14 cellular contexts compared by ENCODE assay signal in the genomic region with DNA sequence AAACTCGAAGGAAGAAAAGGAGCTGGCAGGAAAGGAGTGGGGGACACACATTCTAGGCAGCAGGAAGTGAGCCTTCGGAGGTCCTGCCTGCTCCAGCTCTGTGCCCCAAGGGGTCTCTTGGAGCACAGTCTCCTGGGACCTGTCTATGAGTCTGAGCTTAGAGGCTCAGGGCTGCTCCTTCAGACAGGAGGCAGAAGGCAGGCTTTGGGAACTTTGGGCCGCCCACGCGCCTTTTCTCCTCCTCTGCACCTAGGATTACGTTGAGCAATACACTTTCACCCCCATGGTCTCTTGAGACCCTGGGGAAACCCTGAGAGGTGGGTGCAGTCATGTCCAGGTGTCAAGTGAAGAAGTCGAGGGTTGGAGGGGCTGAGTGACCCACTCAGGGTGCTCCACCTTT. TPM values are rescaled to one million over a fixed set of nuclear protein-coding genes. Genes with fewer than 3 reads are reported as not detected.
DNase-seq lines count a peak whose midpoint lies in the region; ATAC-seq and TF ChIP-seq lines count a peak whose summit lies in the region.
"Had no signal": no experiment of that assay in that cellular context is flagged by ENCODE, and none has a peak within 500 bp of the region (broad histone marks: within the 10 kb centered on the region; RNA-seq: fewer than 3 reads in every experiment).

No MANE protein-coding gene starts in this region.

- H3K4me2 ChIP-seq in GM23338, result peak overlapping the region; percentile 90

- H3K27ac ChIP-seq in GM23338 (ENCODE audit: low read depth), result no peak overlapping the region
- peak overlapping the region in 2 of 3 donors; percentile 6 to 85 for H3K27ac ChIP-seq in thyroid gland

- no peaks in the 10 kb centered on the region for H4K20me1 ChIP-seq in GM23338 (replicated peaks; ENCODE audit: insufficient read depth)

- peaks cover 39% of the 10 kb centered on the region for H3K4me1 Mint-ChIP-seq in GM23338
- H3K4me1 Mint-ChIP-seq in mesothelial cell of epicardium, result peaks cover 30% of the 10 kb centered on the region

- H3K27ac Mint-ChIP-seq in GM23338 (peak overlapping the region; percentile 96; the same call in 1 of the 2 replicates), mesothelial cell of epicardium (no peak overlapping the region)

- H3K9me3 Mint-ChIP-seq in GM23338 (no peaks in the 10 kb centered on the region; the same call in 2 of the 3 replicates), mesothelial cell of epicardium (no peaks in the 10 kb centered on the region)

- peaks cover 11% of the 10 kb centered on the region for H3K27me3 Mint-ChIP-seq in GM23338 (ENCODE audit: insufficient read depth, low read depth, poor library complexity)
- H3K27me3 Mint-ChIP-seq in mesothelial cell of epicardium (ENCODE audit: low read depth), result no peaks in the 10 kb centered on the region

- intact Hi-C loops in thyroid gland (cut with DNase I), result no loop called here

- H3K4me1 ChIP-seq in GM23338 (ENCODE audit: insufficient read depth), result peaks cover 36% of the 10 kb centered on the region
- peaks cover 19% of the 10 kb centered on the region in 2 donors for H3K4me1 ChIP-seq in thyroid gland

- no peak for DNase-seq in GM23338 (ENCODE audit: low spot score)
- no peak for DNase-seq in astrocyte of the cerebellum (ENCODE audit: low read depth)
- no peak for DNase-seq in mesothelial cell of epicardium (ENCODE audit: low spot score in 2 of 2, unreplicated experiment in 2 of 2)
- DNase-seq in thyroid gland, result no peak
- DNase-seq in NAMALWA (ENCODE audit: low spot score), result no peak
- no peak for DNase-seq in stimulated activated CD4-positive, alpha-beta T cell treated with anti-CD3 and anti-CD28 coated beads, Interleukin-2, amount 100 ng/mL, for 48 hours
- DNase-seq: activated CD4-positive, alpha-beta T cell treated with anti-CD3 and anti-CD28 coated beads for 48 hours; DMS153; foreskin fibroblast; mammary epithelial cell; NCI-H1048; NCI-H524 treated with DMSO at 0.1 percent for 48 hours had no signal

- ATAC-seq in GM23338 (no peak), GM19328 (IDR thresholded peaks at IDR 0.05; ENCODE audit: unreplicated experiment) (no peak)

- H2AFZ ChIP-seq in GM23338, result no peak overlapping the region

- no peaks in the 10 kb centered on the region for H3K27me3 ChIP-seq in GM23338 (ENCODE audit: insufficient read depth)
- H3K27me3 ChIP-seq in thyroid gland, result no peaks in the 10 kb centered on the region
- H3K27me3 ChIP-seq: cardiac muscle cell had no signal

- H3K4me3 ChIP-seq in GM23338 (peak overlapping the region; percentile 76; the same call in 1 of the 2 replicates), astrocyte of the cerebellum (ENCODE audit: low read depth, low read length) (peak overlapping the region; percentile 54), thyroid gland (replicated peaks in 1 of 3) (no peak overlapping the region)

- H3K79me2 ChIP-seq in GM23338 (replicated peaks; ENCODE audit: insufficient read depth), result peaks cover 8% of the 10 kb centered on the region

- no peak for TF ChIP-seq CTCF in GM23338 (conservative IDR thresholded peaks at IDR 0.05; ENCODE audit: low read depth in 2 of 2)
- TF ChIP-seq CTCF in astrocyte of the cerebellum (IDR thresholded peaks at IDR 0.05; ENCODE audit: low read depth, low read length, missing control alignments), result no peak
- no peak for TF ChIP-seq CTCF in mesothelial cell of epicardium (IDR thresholded peaks at IDR 0.05; ENCODE audit: unreplicated experiment)
- TF ChIP-seq CTCF in thyroid gland (IDR thresholded peaks at IDR 0.05), result no peak

- 72 to 80% methylated on average over 7 of the region's 7 CpGs for WGBS in thyroid gland, 2 donors

- peaks cover 6% of the 10 kb centered on the region; the same call in 1 of the 2 replicates for H3F3A ChIP-seq in GM23338 (replicated peaks; ENCODE audit: low read depth)

- no peaks in the 10 kb centered on the region for H3K9me2 ChIP-seq in GM23338 (ENCODE audit: insufficient read depth)

- TF ChIP-seq POLR2A in thyroid gland (IDR thresholded peaks at IDR 0.05), result no peak

- H3K4me3 Mint-ChIP-seq in GM23338 (peak overlapping the region; percentile 90), mesothelial cell of epicardium (peak overlapping the region; percentile 85)

- in situ Hi-C loops in astrocyte of the cerebellum (cut with HindIII; ENCODE audit: low sequenced_read_pairs), result no loop called here

- H3K9me3 ChIP-seq in thyroid gland, result no peaks in the 10 kb centered on the region

- H3K36me3 ChIP-seq in GM23338 (ENCODE audit: insufficient read depth) (peaks cover 8% of the 10 kb centered on the region; the same call in 1 of the 2 replicates), thyroid gland (peaks cover 0 to 3% of the 10 kb centered on the region in 2 donors)
- H3K36me3 ChIP-seq: cardiac muscle cell had no signal

- H3K36me3 Mint-ChIP-seq in GM23338 (ENCODE audit: low read depth) (peaks cover 28% of the 10 kb centered on the region), mesothelial cell of epicardium (peaks cover 5% of the 10 kb centered on the region)

TF ChIP-seq in GM23338, 12 proteins besides CTCF, POLR2A, EP300 and RAD21:
- no peak for TF ChIP-seq ZNF114 (CRISPR knock-in tag; IDR thresholded peaks at IDR 0.05)

RNA-seq across cellular contexts. Expression of gene TCN2, which starts 1.0 kb away (rescaled TPM):
- 31.3 and 38.1 TPM in 2 replicates for total RNA-seq in GM23338 (2014; rRNA removed; shearing (Covaris generic))
- 12.4 and 12.9 TPM in 2 replicates for polyA plus RNA-seq in GM23338 (2016; fragmentation: Nextera tagmentation; extraction: Ambion mirVana)
- total RNA-seq in mesothelial cell of epicardium, result 15.3 to 15.5 TPM (median 15.4 TPM) in 3 replicates
- 10 to 100 TPM; 26.3 to 55.1 (median 41.4) TPM for total RNA-seq in thyroid gland

RNA-seq across cellular contexts. Expression of gene PES1, which starts 16.2 kb away (rescaled TPM):
- 76.9 and 78.4 TPM in 2 replicates for total RNA-seq in GM23338 (2014; rRNA removed; shearing (Covaris generic))
- 61.3 and 64.1 TPM in 2 replicates for polyA plus RNA-seq in GM23338 (2016; fragmentation: Nextera tagmentation; extraction: Ambion mirVana)
- 66.5 to 68.2 TPM (median 68.1 TPM) in 3 replicates for total RNA-seq in mesothelial cell of epicardium
- 10 to 100 TPM; 36.6 to 62.4 (median 47.9) TPM for total RNA-seq in thyroid gland

RNA-seq across cellular contexts. Expression of gene SLC35E4, which starts 27.6 kb away (rescaled TPM):
- 10.4 and 11.3 TPM in 2 replicates for total RNA-seq in GM23338 (2014; rRNA removed; shearing (Covaris generic))
- 2.6 and 4.3 TPM in 2 replicates for polyA plus RNA-seq in GM23338 (2016; fragmentation: Nextera tagmentation; extraction: Ambion mirVana)
- total RNA-seq in mesothelial cell of epicardium (4.1 to 4.3 TPM (median 4.1 TPM) in 3 replicates), thyroid gland (1 to 10 TPM; 3.7 to 6.3 (median 5.0) TPM)

RNA-seq across cellular contexts. Expression of gene GAL3ST1, which starts 33.5 kb away (rescaled TPM):
- total RNA-seq in GM23338 (2014; rRNA removed; shearing (Covaris generic)), result 9.2 and 13.3 TPM in 2 replicates
- polyA plus RNA-seq in GM23338 (2016; fragmentation: Nextera tagmentation; extraction: Ambion mirVana), result 7.5 and 8.2 TPM in 2 replicates
- 0.36 to 0.81 TPM (median 0.40 TPM) in 3 replicates for total RNA-seq in mesothelial cell of epicardium
- 1 to 10 TPM in 1 of 4 donors, under 1 TPM in 2, not detected in 1; 0.50 to 1.4 (median 0.67) TPM for total RNA-seq in thyroid gland
- total RNA-seq: mammary epithelial cell had no signal
- polyA plus RNA-seq: mammary epithelial cell had no signal

RNA-seq across cellular contexts. Expression of gene DUSP18, which starts 59.7 kb away (rescaled TPM):
- 1.5 and 2.7 TPM in 2 replicates for total RNA-seq in GM23338 (2014; rRNA removed; shearing (Covaris generic))
- polyA plus RNA-seq in GM23338 (2016; fragmentation: Nextera tagmentation; extraction: Ambion mirVana), result 1.7 and 2.2 TPM in 2 replicates
- total RNA-seq in mesothelial cell of epicardium (5.8 to 6.7 TPM (median 6.2 TPM) in 3 replicates), thyroid gland (1 to 10 TPM; 6.9 to 8.4 (median 7.3) TPM)

Comparison
In these comparisons a context has a peak if more than half of its experiments do, and no peak if none do; other contexts are left out.
1. H3K4me3 ChIP-seq: peak in GM23338 (single experiment) and astrocyte of the cerebellum (single experiment); none in thyroid gland (0 of 3).